Comparison of ENCODE assay signal across 8 cellular contexts in genomic region chr9:101448680-101449070, GRCh38. TPM values are rescaled to one million over a fixed set of nuclear protein-coding genes. Genes with fewer than 3 reads are reported as not detected.
DNase-seq lines count a peak whose midpoint lies in the region; ATAC-seq and TF ChIP-seq lines count a peak whose summit lies in the region.

No MANE protein-coding gene starts in this region.

- TF ChIP-seq CTCF in left ventricle myocardium inferior (IDR thresholded peaks at IDR 0.05; ENCODE audit: borderline replicate concordance) (no peak), upper lobe of right lung (IDR thresholded peaks at IDR 0.05) (no peak)

- H3K36me3 Mint-ChIP-seq in activated T-helper 17 cell treated with anti-CD3 and anti-CD28 coated beads, Interleukin-2, amount 50 U/mL, for 72 hours (ENCODE audit: low read depth), result no peaks in the 10 kb centered on the region
- H3K36me3 Mint-ChIP-seq in memory B cell, result no peaks in the 10 kb centered on the region

- DNase-seq in left ventricle myocardium inferior (no peak), left cardiac atrium (no peak), memory B cell (ENCODE audit: low spot score in 2 of 2) (no peak), upper lobe of right lung (no peak), DMS 273 treated with DMSO at 0.1 percent for 48 hours (lab: John Stamatoyannopoulos, UW) (no peak)

- H3K27ac Mint-ChIP-seq in activated T-helper 17 cell treated with anti-CD3 and anti-CD28 coated beads, Interleukin-2, amount 50 U/mL, for 72 hours, result no peak overlapping the region
- peak overlapping the region; percentile 21 for H3K27ac Mint-ChIP-seq in memory B cell

- H3K4me3 ChIP-seq in left ventricle myocardium inferior (peak overlapping the region; percentile 71), upper lobe of right lung (peak overlapping the region; percentile 49)

- H3K36me3 ChIP-seq in left ventricle myocardium inferior (no peaks in the 10 kb centered on the region), upper lobe of right lung (no peaks in the 10 kb centered on the region)

- peaks cover 27% of the 10 kb centered on the region for H3K4me1 ChIP-seq in left ventricle myocardium inferior
- no peaks in the 10 kb centered on the region for H3K4me1 ChIP-seq in upper lobe of right lung

- no peaks in the 10 kb centered on the region for H3K4me1 Mint-ChIP-seq in activated T-helper 17 cell treated with anti-CD3 and anti-CD28 coated beads, Interleukin-2, amount 50 U/mL, for 72 hours
- peaks cover 8% of the 10 kb centered on the region for H3K4me1 Mint-ChIP-seq in memory B cell

- no peak for ATAC-seq in left cardiac atrium
- no peak for ATAC-seq in activated T-helper 17 cell treated with anti-CD3 and anti-CD28 coated beads, Interleukin-2, amount 50 U/mL, for 72 hours (replicated peaks)
- no peak for ATAC-seq in memory B cell (ENCODE audit: low read depth)
- ATAC-seq in upper lobe of right lung, result no peak
- ATAC-seq in GM19328 (IDR thresholded peaks at IDR 0.05; ENCODE audit: unreplicated experiment), result no peak
- no peak for ATAC-seq in HG02973 (IDR thresholded peaks at IDR 0.05; ENCODE audit: unreplicated experiment)

- peak overlapping the region; percentile 65 for H3K4me3 Mint-ChIP-seq in activated T-helper 17 cell treated with anti-CD3 and anti-CD28 coated beads, Interleukin-2, amount 50 U/mL, for 72 hours
- H3K4me3 Mint-ChIP-seq in memory B cell, result peak overlapping the region; percentile 78

- H3K9me3 Mint-ChIP-seq in activated T-helper 17 cell treated with anti-CD3 and anti-CD28 coated beads, Interleukin-2, amount 50 U/mL, for 72 hours, result no peaks in the 10 kb centered on the region
- H3K9me3 Mint-ChIP-seq in memory B cell, result peaks cover 11% of the 10 kb centered on the region

- no peaks in the 10 kb centered on the region for H3K9me3 ChIP-seq in left ventricle myocardium inferior (replicated peaks)
- H3K9me3 ChIP-seq in upper lobe of right lung, result no peaks in the 10 kb centered on the region

- intact Hi-C loops in left ventricle myocardium inferior (cut with micrococcal nuclease) (no loop called here), left cardiac atrium (cut with DNase I) (loop anchor here in 1 of 2 donors (5.0 kb wide), 1 partner anchor 46 kb away; no protein-coding TSS in a partner anchor), upper lobe of right lung (cut with DNase I) (no loop called here)

- H3K27me3 ChIP-seq in left ventricle myocardium inferior (ENCODE audit: low read depth) (no peaks in the 10 kb centered on the region), upper lobe of right lung (peaks cover 7% of the 10 kb centered on the region)

- peak overlapping the region; percentile 88 for H3K27ac ChIP-seq in left ventricle myocardium inferior (replicated peaks)
- H3K27ac ChIP-seq in upper lobe of right lung, result no peak overlapping the region

- peaks cover 56% of the 10 kb centered on the region for H3K27me3 Mint-ChIP-seq in activated T-helper 17 cell treated with anti-CD3 and anti-CD28 coated beads, Interleukin-2, amount 50 U/mL, for 72 hours
- peaks cover 14% of the 10 kb centered on the region for H3K27me3 Mint-ChIP-seq in memory B cell

RNA-seq across cellular contexts. Expression of gene ALDOB, which starts 13.1 kb away (rescaled TPM):
- total RNA-seq in left ventricle myocardium inferior (0.41 TPM), left cardiac atrium (1 to 10 TPM in 1 of 2 donors, under 1 TPM in 1; 0.53 to 1.4 TPM), upper lobe of right lung (not detected)
- not detected for total RNA-seq in activated T-helper 17 cell treated with anti-CD3 and anti-CD28 coated beads, Interleukin-2, amount 50 U/mL, for 72 hours

RNA-seq across cellular contexts. Expression of gene ZNF189, which starts 50.0 kb away (rescaled TPM):
- total RNA-seq in left ventricle myocardium inferior (18.8 TPM), left cardiac atrium (10 to 100 TPM; 18.9 to 36.7 TPM), upper lobe of right lung (21.9 TPM)
- 10 to 100 TPM in 1 of 2 donors, 1 to 10 TPM in 1; 8.4 to 19.6 TPM for total RNA-seq in activated T-helper 17 cell treated with anti-CD3 and anti-CD28 coated beads, Interleukin-2, amount 50 U/mL, for 72 hours

RNA-seq across cellular contexts. Expression of gene MRPL50, which starts 50.3 kb away (rescaled TPM):
- 17.3 TPM for total RNA-seq in left ventricle myocardium inferior
- 10 to 100 TPM; 15.0 to 19.9 TPM for total RNA-seq in left cardiac atrium
- total RNA-seq in activated T-helper 17 cell treated with anti-CD3 and anti-CD28 coated beads, Interleukin-2, amount 50 U/mL, for 72 hours, result 10 to 100 TPM; 11.6 to 13.8 TPM
- 9.8 TPM for total RNA-seq in upper lobe of right lung
